In the genomic region with DNA sequence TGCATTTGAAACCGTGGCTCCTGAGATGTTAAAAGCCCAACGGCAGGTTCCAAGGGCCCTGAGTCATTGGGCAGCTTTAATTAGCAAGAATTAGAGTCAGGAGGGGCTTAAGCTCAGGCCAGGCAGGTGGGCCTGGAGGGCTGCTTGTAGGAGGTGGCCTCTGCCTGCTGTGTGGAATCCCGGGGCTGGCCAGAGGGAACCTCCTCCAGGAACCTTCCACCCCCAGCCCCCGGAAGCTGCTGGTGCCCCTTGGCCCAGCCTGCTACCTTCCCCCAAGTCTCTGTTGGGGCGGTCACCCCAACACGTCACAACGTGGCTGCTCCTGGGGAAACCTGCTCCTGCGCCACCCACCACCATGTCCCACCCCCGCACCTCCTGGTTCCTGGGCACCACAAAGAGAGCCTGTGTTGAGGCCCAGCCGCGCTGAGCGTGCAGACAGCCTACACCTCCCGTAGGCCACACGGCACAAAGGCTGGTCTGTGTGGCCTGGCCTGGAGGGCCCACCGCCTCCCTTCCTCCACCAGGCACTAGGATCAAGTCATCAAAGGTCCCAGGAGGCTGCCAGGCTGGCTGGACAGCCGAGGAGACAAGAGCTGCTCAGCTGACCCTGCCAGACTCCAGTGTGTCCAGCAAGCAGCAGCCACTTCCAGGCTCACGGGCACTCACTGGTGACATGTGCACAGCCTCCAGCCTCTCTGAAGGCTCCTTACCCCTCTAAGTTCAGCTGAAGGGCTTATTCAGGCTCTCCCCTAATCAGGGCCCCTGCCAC, we compare ENCODE assay signal across 22 cellular contexts.
DNase-seq lines count a peak whose midpoint lies in the region; TF ChIP-seq lines count a peak whose summit lies in the region.
"Had no signal": no experiment of that assay in that cellular context is flagged by ENCODE, and none has a peak within 500 bp of the region (broad histone marks: within the 10 kb centered on the region; RNA-seq: fewer than 3 reads in every experiment).

No MANE protein-coding gene starts in this region.

- no peak overlapping the region for H3K56ac ChIP-seq in H9 (ENCODE audit: insufficient read length, low read depth, low read length)

- intact Hi-C loops in mammary epithelial cell (cut with micrococcal nuclease) (no loop called here), OCI-LY7 (cut with micrococcal nuclease; ENCODE audit: unreplicated experiment) (no loop called here)

- dilution Hi-C loops in mammary epithelial cell (cut with HindIII; ENCODE audit: low sequenced_read_pairs): no loop called here

- H3K4me3 ChIP-seq in mammary epithelial cell (replicated peaks in 1 of 3; ENCODE audit: insufficient read depth in 1 of 3, low read depth in 2 of 3, low read length in 3 of 3) (no peak overlapping the region), OCI-LY7 (ENCODE audit: low read depth, low read length, poor library complexity, severe bottlenecking) (no peak overlapping the region)
- H3K4me3 ChIP-seq: hepatocyte, right atrium auricular region had no signal

- no peaks in the 10 kb centered on the region for H3K4me1 ChIP-seq in H9 (ENCODE audit: insufficient read depth, low read length)
- H3K4me1 ChIP-seq in mammary epithelial cell (ENCODE audit: insufficient read depth, low read length): peaks cover 31% of the 10 kb centered on the region
- H3K4me1 ChIP-seq in OCI-LY7 (ENCODE audit: insufficient read depth, low read length, poor library complexity, severe bottlenecking): peaks cover 32% of the 10 kb centered on the region

- H3K79me2 ChIP-seq in H9 (ENCODE audit: insufficient read depth, low read length) (no peaks in the 10 kb centered on the region), mammary epithelial cell (ENCODE audit: insufficient read depth, low read length) (no peaks in the 10 kb centered on the region), OCI-LY7 (ENCODE audit: insufficient read depth, low read depth, low read length) (no peaks in the 10 kb centered on the region)
- H3K79me2 ChIP-seq: hepatocyte had no signal

- H2BK12ac ChIP-seq in H9 (ENCODE audit: insufficient read length, low read depth, low read length): no peak overlapping the region

- no peaks in the 10 kb centered on the region for H3K9me3 ChIP-seq in H9 (ENCODE audit: control insufficient read depth, low read depth, low read length)
- peaks cover 1% of the 10 kb centered on the region for H3K9me3 ChIP-seq in mammary epithelial cell (replicated peaks; ENCODE audit: insufficient read depth, low read length)
- H3K9me3 ChIP-seq in OCI-LY7 (ENCODE audit: low read length): no peaks in the 10 kb centered on the region
- H3K9me3 ChIP-seq: right atrium auricular region had no signal

- no peak overlapping the region for H3K9ac ChIP-seq in H9 (ENCODE audit: extremely low read depth, insufficient read length, low read length)
- H3K9ac ChIP-seq in mammary epithelial cell (ENCODE audit: insufficient read depth, low read length): no peak overlapping the region

- H3K18ac ChIP-seq in H9 (ENCODE audit: insufficient read length, low read depth, low read length): no peak overlapping the region

- no peak overlapping the region for H4K91ac ChIP-seq in H9 (ENCODE audit: insufficient read length, low read depth, low read length)

- H3K4me2 ChIP-seq in H9 (ENCODE audit: insufficient read depth, insufficient read length, low read length): no peak overlapping the region
- no peak overlapping the region for H3K4me2 ChIP-seq in mammary epithelial cell (ENCODE audit: insufficient read depth, low read depth, low read length)
- no peak overlapping the region for H3K4me2 ChIP-seq in OCI-LY7 (ENCODE audit: low read length)
- H3K4me2 ChIP-seq: hepatocyte had no signal

- H2AK5ac ChIP-seq in H9 (ENCODE audit: insufficient read length, low read length): no peak overlapping the region

- CTCF ChIA-PET in mammary epithelial cell (lab: Charles Lee; ENCODE audit: low non-redundant PET) (no interaction called here), OCI-LY7 (lab: Charles Lee; ENCODE audit: unreplicated experiment) (no interaction called here)

- no peaks in the 10 kb centered on the region for H3K27me3 ChIP-seq in H9 (ENCODE audit: insufficient read depth, low read length)
- H3K27me3 ChIP-seq in mammary epithelial cell (ENCODE audit: insufficient read depth, low read length): no peaks in the 10 kb centered on the region
- H3K27me3 ChIP-seq: hepatocyte, right atrium auricular region had no signal

- H3K4ac ChIP-seq in H9 (ENCODE audit: low read depth, low read length): no peak overlapping the region

- no peak overlapping the region for H4K8ac ChIP-seq in H9 (replicated peaks; ENCODE audit: insufficient read length, low read depth, low read length)

- POLR2A ChIA-PET in OCI-LY7 (lab: Charles Lee): no interaction called here

- no peak overlapping the region for H2BK20ac ChIP-seq in H9 (ENCODE audit: low read depth, low read length, poor library complexity, severe bottlenecking)

- H3K4me3 Mint-ChIP-seq in H9 (no peak overlapping the region), nephron (no peak overlapping the region)
- H3K4me3 Mint-ChIP-seq: activated CD4-positive, alpha-beta T cell treated with anti-CD3 and anti-CD28 coated beads, Interleukin-2, amount 10 ng/mL, durations not matched to agents 24 days and 14 days; activated CD8-positive, alpha-beta memory T cell treated with anti-CD3 and anti-CD28 coated beads, Interleukin-2, amount 10 ng/mL, durations not matched to agents 7 days and 5 days; activated naive CD4-positive, alpha-beta T cell treated with anti-CD3 and anti-CD28 coated beads, Interleukin-2, amount 50 U/mL, for 24 hours; activated T-helper 1 cell treated with anti-CD3 and anti-CD28 coated beads, Interleukin-12 subunit alpha, Interleukin-12 subunit beta, Interleukin-2, Interleukin-4 antibody, amounts not matched to agents 30 ng/mL and 10 ng/mL and 1 ng/mL, durations not matched to agents 14 hours and 24 hours and 36 hours; CD4-positive, CD25-positive, alpha-beta regulatory T cell; immature natural killer cell; T-helper 1 cell treated with Interleukin-12 subunit alpha and Interleukin-12 subunit beta and Interleukin-4 antibody, amounts not matched to agents 30 μg/mL and 1 μg/mL, for 36 hours had no signal

- DNase-seq in H9 (no peak), mammary epithelial cell (peak; percentile 58), substantia nigra (lab: John Stamatoyannopoulos, UW) (peak in 33 of 49 donors; percentile 3 to 75 (median 34)), GM03348 (ENCODE audit: low spot score) (no peak), NCI-H1930 (lab: John Stamatoyannopoulos, UW) (no peak), OCI-LY7 (ENCODE audit: low spot score) (no peak), NCI-H510A treated with DMSO at 0.1 percent for 48 hours (lab: John Stamatoyannopoulos, UW) (no peak)
- DNase-seq: activated CD4-positive, alpha-beta T cell treated with anti-CD3 and anti-CD28 coated beads, Interleukin-2, amount 10 ng/mL, durations not matched to agents 24 days and 14 days; activated CD8-positive, alpha-beta memory T cell treated with anti-CD3 and anti-CD28 coated beads, Interleukin-2, amount 10 ng/mL, durations not matched to agents 7 days and 5 days; CD4-positive, CD25-positive, alpha-beta regulatory T cell; immature natural killer cell; Karpas-422; left ventricle myocardium superior; NCI-H1048; NCI-H2081 treated with DMSO at 0.1 percent for 48 hours had no signal

- H2BK15ac ChIP-seq in H9 (ENCODE audit: low read depth, low read length): no peak overlapping the region

- no peaks in the 10 kb centered on the region for H3K23me2 ChIP-seq in H9 (ENCODE audit: insufficient read length, low read depth, low read length, poor library complexity, severe bottlenecking)

- H3K9me3 Mint-ChIP-seq in H9 (no peaks in the 10 kb centered on the region), nephron (no peaks in the 10 kb centered on the region)
- H3K9me3 Mint-ChIP-seq: activated CD4-positive, alpha-beta T cell treated with anti-CD3 and anti-CD28 coated beads, Interleukin-2, amount 10 ng/mL, durations not matched to agents 24 days and 14 days; activated naive CD4-positive, alpha-beta T cell treated with anti-CD3 and anti-CD28 coated beads, Interleukin-2, amount 50 U/mL, for 24 hours; activated T-helper 1 cell treated with anti-CD3 and anti-CD28 coated beads, Interleukin-12 subunit alpha, Interleukin-12 subunit beta, Interleukin-2, Interleukin-4 antibody, amounts not matched to agents 30 ng/mL and 10 ng/mL and 1 ng/mL, durations not matched to agents 14 hours and 24 hours and 36 hours; immature natural killer cell; T-helper 1 cell treated with Interleukin-12 subunit alpha and Interleukin-12 subunit beta and Interleukin-4 antibody, amounts not matched to agents 30 μg/mL and 1 μg/mL, for 36 hours had no signal

- no peak overlapping the region for H3K27ac ChIP-seq in H9 (ENCODE audit: insufficient read length, low read depth, low read length)
- no peak overlapping the region for H3K27ac ChIP-seq in mammary epithelial cell (ENCODE audit: insufficient read depth, low read depth, low read length)
- peak overlapping the region; percentile 69 for H3K27ac ChIP-seq in substantia nigra (ENCODE audit: low read depth, low read length, poor library complexity, severe bottlenecking)
- H3K27ac ChIP-seq in OCI-LY7 (ENCODE audit: low read depth, low read length, poor library complexity, severe bottlenecking): no peak overlapping the region
- H3K27ac ChIP-seq: epithelial cell of prostate, hepatocyte, right atrium auricular region had no signal

- no peak overlapping the region for H2BK120ac ChIP-seq in H9 (ENCODE audit: low read depth, low read length, poor library complexity, severe bottlenecking)

- no peaks in the 10 kb centered on the region for H3K9me2 ChIP-seq in OCI-LY7 (ENCODE audit: insufficient read depth, low read length)

- in situ Hi-C loops in mammary epithelial cell (cut with MboI; ENCODE audit: low sequenced_read_pairs in 2 of 2): loop anchor here (10.0 to 25.0 kb wide), 2 partner anchors 57 to 195 kb away; partner anchors contain the start of genes BANF2 (in 1 of the 2) and RRBP1 (in 1 of the 2)

- WGBS in H9 (ENCODE audit: extremely low coverage, insufficient read length, low lambda C conversion rate): no CpG with 5 or more reads among the region's 17 CpGs
- WGBS in mammary epithelial cell (ENCODE audit: low coverage, missing lambda C conversion rate): 27% methylated on average over 14 of the region's 17 CpGs

- TF ChIP-seq CTCF in H9 (conservative IDR thresholded peaks at IDR 0.05) (no peak), mammary epithelial cell (conservative IDR thresholded peaks at IDR 0.05 in 1 of 2, IDR thresholded peaks at IDR 0.05 in 1 of 2; ENCODE audit: extremely low read depth in 1 of 2, insufficient read depth in 1 of 2, low read depth in 1 of 2, low read length in 2 of 2) (no peak), nephron (IDR thresholded peaks at IDR 0.05; ENCODE audit: unreplicated experiment in 3 of 3) (no peak), OCI-LY7 (conservative IDR thresholded peaks at IDR 0.05; ENCODE audit: low read length) (no peak)

- no peak overlapping the region for H4K5ac ChIP-seq in H9 (ENCODE audit: insufficient read length, low read depth, low read length)

- no peak overlapping the region for H3T11ph ChIP-seq in H9 (ENCODE audit: low read length)

- H3K27me3 Mint-ChIP-seq in H9 (ENCODE audit: low read depth): peaks cover 3% of the 10 kb centered on the region
- no peaks in the 10 kb centered on the region for H3K27me3 Mint-ChIP-seq in nephron (ENCODE audit: low read depth)
- H3K27me3 Mint-ChIP-seq: activated naive CD4-positive, alpha-beta T cell treated with anti-CD3 and anti-CD28 coated beads, Interleukin-2, amount 50 U/mL, for 24 hours had no signal

- no peaks in the 10 kb centered on the region for H3K36me3 ChIP-seq in mammary epithelial cell (ENCODE audit: insufficient read depth, low read length)
- no peaks in the 10 kb centered on the region for H3K36me3 ChIP-seq in OCI-LY7 (ENCODE audit: insufficient read depth, low read length)
- H3K36me3 ChIP-seq: right atrium auricular region had no signal

- H3K36me3 Mint-ChIP-seq in H9 (ENCODE audit: insufficient read depth in 1 of 3, low read depth in 3 of 3) (no peaks in the 10 kb centered on the region), nephron (ENCODE audit: low read depth) (no peaks in the 10 kb centered on the region)
- H3K36me3 Mint-ChIP-seq: activated CD8-positive, alpha-beta memory T cell treated with anti-CD3 and anti-CD28 coated beads, Interleukin-2, amount 10 ng/mL, durations not matched to agents 7 days and 5 days; activated naive CD4-positive, alpha-beta T cell treated with anti-CD3 and anti-CD28 coated beads, Interleukin-2, amount 50 U/mL, for 24 hours; CD4-positive, CD25-positive, alpha-beta regulatory T cell; immature natural killer cell had no signal

- peaks cover 30 to 33% of the 10 kb centered on the region in 2 experiments for H3K4me1 Mint-ChIP-seq in H9
- H3K4me1 Mint-ChIP-seq in nephron: peaks cover 49% of the 10 kb centered on the region

- no peak overlapping the region for H2AFZ ChIP-seq in H9 (ENCODE audit: low read length)
- peak overlapping the region; percentile 76 for H2AFZ ChIP-seq in mammary epithelial cell (ENCODE audit: low read depth, low read length)
- H2AFZ ChIP-seq in OCI-LY7 (ENCODE audit: low read length): no peak overlapping the region
- H2AFZ ChIP-seq: hepatocyte had no signal

- H3K27ac Mint-ChIP-seq in H9 (peak overlapping the region in 1 of 3 experiments; percentile 72; a peak in 3 of 7 replicates), nephron (peak overlapping the region; percentile 51 to 91 (median 90))
- H3K27ac Mint-ChIP-seq: activated CD4-positive, alpha-beta T cell treated with anti-CD3 and anti-CD28 coated beads, Interleukin-2, amount 10 ng/mL, durations not matched to agents 24 days and 14 days; activated CD8-positive, alpha-beta memory T cell treated with anti-CD3 and anti-CD28 coated beads, Interleukin-2, amount 10 ng/mL, durations not matched to agents 7 days and 5 days; activated naive CD4-positive, alpha-beta T cell treated with anti-CD3 and anti-CD28 coated beads, Interleukin-2, amount 50 U/mL, for 24 hours; activated T-helper 1 cell treated with anti-CD3 and anti-CD28 coated beads, Interleukin-12 subunit alpha, Interleukin-12 subunit beta, Interleukin-2, Interleukin-4 antibody, amounts not matched to agents 30 ng/mL and 10 ng/mL and 1 ng/mL, durations not matched to agents 14 hours and 24 hours and 36 hours; CD4-positive, CD25-positive, alpha-beta regulatory T cell; immature natural killer cell; T-helper 1 cell treated with Interleukin-12 subunit alpha and Interleukin-12 subunit beta and Interleukin-4 antibody, amounts not matched to agents 30 μg/mL and 1 μg/mL, for 36 hours had no signal

- peak overlapping the region; percentile 21; the same call in 1 of the 2 replicates for H3K14ac ChIP-seq in H9 (ENCODE audit: insufficient read depth, low read length)

- no TSS peak for BruUV-seq in mammary epithelial cell (replicated peaks; lab: Mats Ljungman, UMichigan)
- BruUV-seq in OCI-LY7 (replicated peaks; lab: Mats Ljungman, UMichigan): no TSS peak

- H3K79me1 ChIP-seq in H9 (ENCODE audit: insufficient read depth, low read depth, low read length, poor library complexity, severe bottlenecking): no peaks in the 10 kb centered on the region

- H4K20me1 ChIP-seq in H9 (ENCODE audit: control insufficient read depth, insufficient read depth, insufficient read length): no peaks in the 10 kb centered on the region
- H4K20me1 ChIP-seq in mammary epithelial cell (ENCODE audit: insufficient read depth, low read length): no peaks in the 10 kb centered on the region
- H4K20me1 ChIP-seq in OCI-LY7 (ENCODE audit: insufficient read depth, low read length): no peaks in the 10 kb centered on the region

- no peak overlapping the region for H2BK5ac ChIP-seq in H9 (ENCODE audit: insufficient read length, low read length)

- H3K23ac ChIP-seq in H9 (ENCODE audit: insufficient read length, low read depth, low read length): no peak overlapping the region

Comparison
In these comparisons a context has a peak if more than half of its experiments do, and no peak if none do; other contexts are left out.
1. DNase-seq: peak in mammary epithelial cell (single experiment) and substantia nigra (33 of 49); none in H9 (single experiment), GM03348 (single experiment), NCI-H1930 (0 of 2), OCI-LY7 (single experiment) and NCI-H510A treated with DMSO at 0.1 percent for 48 hours (single experiment).